ENCODE assay signal across 8 cellular contexts in the genomic region with DNA sequence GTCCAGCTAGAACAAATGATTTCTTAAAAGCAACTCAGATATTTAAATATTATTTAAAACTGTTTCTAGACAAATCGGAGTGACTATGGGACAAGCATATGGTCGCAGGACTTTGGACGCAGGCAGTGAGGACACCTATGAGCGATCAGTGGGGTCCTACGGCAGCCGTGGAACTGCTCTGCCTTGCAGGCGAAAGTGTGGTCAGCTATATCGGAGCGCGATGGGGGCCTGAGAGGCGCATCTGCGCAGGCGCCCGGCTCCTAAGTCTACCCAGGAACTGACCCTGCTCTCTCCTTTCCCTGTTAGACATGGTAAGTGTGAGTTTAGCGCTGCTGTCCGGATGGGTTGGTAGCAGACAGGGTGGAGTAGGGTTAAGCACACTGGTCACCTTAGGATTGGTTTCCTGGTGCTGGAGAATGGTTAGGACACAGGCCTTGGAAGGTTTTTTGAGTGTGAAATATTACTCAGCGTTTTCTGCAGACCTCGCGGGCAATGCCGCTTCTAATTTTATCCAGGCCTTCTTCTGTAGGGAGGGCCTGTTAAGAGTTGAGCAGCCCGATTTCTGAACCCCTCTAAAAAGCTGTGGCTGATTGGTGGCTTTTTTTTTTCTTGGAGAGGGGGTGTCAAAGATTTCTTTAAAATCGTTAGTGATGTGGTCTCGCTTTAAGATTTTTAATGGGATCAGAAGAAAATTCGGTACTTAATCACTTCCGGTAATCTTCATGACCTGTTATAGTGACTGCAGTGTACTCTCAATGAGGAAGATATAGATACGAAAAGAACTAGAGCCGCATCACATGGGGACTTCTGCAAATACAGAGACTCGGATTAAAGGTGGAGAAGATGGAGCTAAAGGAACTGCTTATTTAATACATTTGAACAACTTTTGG. TPM values are rescaled to one million over a fixed set of nuclear protein-coding genes. Genes with fewer than 3 reads are reported as not detected.
DNase-seq lines count a peak whose midpoint lies in the region; ATAC-seq and TF ChIP-seq lines count a peak whose summit lies in the region.

A gene (plus strand): TSS at position 293 of the 890 bp plus-strand sequence. CDS start 16 bp downstream, at position 309.

- H3K4me3 ChIP-seq in choroid plexus epithelial cell (ENCODE audit: low read depth, low read length): peak within 1 kb of the TSS; percentile 64
- H3K4me3 ChIP-seq in kidney epithelial cell (ENCODE audit: low read depth, low read length): peak within 1 kb of the TSS; percentile 68

- POLR2A ChIA-PET in activated CD4-positive, alpha-beta T cell treated with anti-CD3 and anti-CD28 coated beads for 36 hours (lab: Charles Lee): interaction anchor here (1.0 to 1.7 kb wide), 3 partner anchors 9 to 63 kb away, joined by 3 to 10 read pairs (median 9); a partner anchor contains a TSS

- H3K9me3 Mint-ChIP-seq in activated CD4-positive, alpha-beta T cell treated with anti-CD3 and anti-CD28 coated beads for 36 hours (ENCODE audit: low read depth): no peaks in the 10 kb centered on the region

- peak within 1 kb of the TSS; percentile 99 for H3K27ac Mint-ChIP-seq in activated CD4-positive, alpha-beta T cell treated with anti-CD3 and anti-CD28 coated beads for 36 hours

- peak; percentile 97 for DNase-seq in Ammon's horn (ENCODE audit: low spot score)
- DNase-seq in GM19238 (ENCODE audit: insufficient read length, low spot score): peak; percentile 66
- peak; percentile 86 to 94 for DNase-seq in NCI-H524 (lab: John Stamatoyannopoulos, UW)
- peak; percentile 97 for DNase-seq in activated CD4-positive, alpha-beta T cell treated with anti-CD3 and anti-CD28 coated beads for 36 hours
- DNase-seq in choroid plexus epithelial cell (ENCODE audit: low read depth): peak; percentile 98
- DNase-seq in kidney epithelial cell (ENCODE audit: low read depth): peak; percentile 80
- peak; percentile 90 for DNase-seq in stimulated activated CD4-positive, alpha-beta T cell treated with anti-CD3 and anti-CD28 coated beads, Interleukin-15, amount 100 ng/mL, for 48 hours (ENCODE audit: low read depth in 2 of 2)

- peaks cover 29% of the 10 kb centered on the region for H3K4me1 Mint-ChIP-seq in activated CD4-positive, alpha-beta T cell treated with anti-CD3 and anti-CD28 coated beads for 36 hours

- H3K4me3 Mint-ChIP-seq in activated CD4-positive, alpha-beta T cell treated with anti-CD3 and anti-CD28 coated beads for 36 hours: peak within 1 kb of the TSS; percentile 100

- peak; percentile 55 for ATAC-seq in HG03442 (IDR thresholded peaks at IDR 0.05; ENCODE audit: unreplicated experiment)
- ATAC-seq in activated CD4-positive, alpha-beta T cell treated with anti-CD3 and anti-CD28 coated beads for 36 hours: peak; percentile 94

- intact Hi-C loops in activated CD4-positive, alpha-beta T cell treated with anti-CD3 and anti-CD28 coated beads for 36 hours (cut with DNase I, micrococcal nuclease): loop anchor here (1.0 to 10.0 kb wide), 6 partner anchors 62 to 1991 kb away; a partner anchor contains a TSS

- TF ChIP-seq CTCF in choroid plexus epithelial cell (conservative IDR thresholded peaks at IDR 0.05; ENCODE audit: low read depth, low read length): no peak
- TF ChIP-seq CTCF in kidney epithelial cell (IDR thresholded peaks at IDR 0.05; ENCODE audit: insufficient read depth, low read length, poor library complexity, severe bottlenecking): no peak

- no peaks in the 10 kb centered on the region for H3K27me3 ChIP-seq in kidney epithelial cell (ENCODE audit: control insufficient read depth, insufficient read depth, low read length)

- H3K36me3 ChIP-seq in kidney epithelial cell (ENCODE audit: control insufficient read depth, insufficient read depth, low read length): no peaks in the 10 kb centered on the region

- peaks cover 2% of the 10 kb centered on the region for H3K27me3 Mint-ChIP-seq in activated CD4-positive, alpha-beta T cell treated with anti-CD3 and anti-CD28 coated beads for 36 hours

- CTCF ChIA-PET in activated CD4-positive, alpha-beta T cell treated with anti-CD3 and anti-CD28 coated beads for 36 hours (lab: Charles Lee): interaction anchor here (0.7 kb wide), 1 partner anchor 63 kb away, joined by 3 read pairs; no protein-coding TSS in a partner anchor

- peaks cover 51% of the 10 kb centered on the region for H3K36me3 Mint-ChIP-seq in activated CD4-positive, alpha-beta T cell treated with anti-CD3 and anti-CD28 coated beads for 36 hours (ENCODE audit: low read depth)

RNA-seq across cellular contexts. Expression of the gene that starts here (rescaled TPM):
- total RNA-seq in activated CD4-positive, alpha-beta T cell treated with anti-CD3 and anti-CD28 coated beads for 36 hours: 100 to 1,000 TPM; 121 to 190 TPM
- total RNA-seq in kidney epithelial cell: 75.3 and 77.1 TPM in 2 replicates

Comparison
In these comparisons a context has a peak if more than half of its experiments do, and no peak if none do; other contexts are left out.
1. Peak in every context shown above with its lines: DNase-seq, ATAC-seq and H3K4me3 ChIP-seq.